17 cellular contexts compared by ENCODE assay signal in genomic region chr4:74100531-74100930, GRCh38. TPM values are rescaled to one million over a fixed set of nuclear protein-coding genes. Genes with fewer than 3 reads are reported as not detected.
A peak's percentile ranks its signal among the peaks of the same experiment; 100 is the strongest.
DNase-seq lines count a peak whose midpoint lies in the region; ATAC-seq and TF ChIP-seq lines count a peak whose summit lies in the region.
"Had no signal": no experiment of that assay in that cellular context is flagged by ENCODE, and none has a peak within 500 bp of the region (broad histone marks: within the 10 kb centered on the region; RNA-seq: fewer than 3 reads in every experiment).

No MANE protein-coding gene starts in this region.

- WGBS in heart right ventricle, 2 donors, result 91 to 96% methylated on average over 1 of the region's 1 CpG
- WGBS in hepatocyte (ENCODE audit: low lambda C conversion rate, missing lambda C conversion rate), result 23% methylated on average over 1 of the region's 1 CpG
- 92 to 97% methylated on average over 1 of the region's 1 CpG for WGBS in lower leg skin, 2 donors

- H3K4me2 ChIP-seq in hepatocyte, result peak overlapping the region; percentile 87
- H3K4me2 ChIP-seq: BLaER1 treated with 17β-estradiol and CSF1 and Interleukin-3, amounts not matched to agents 10 nM and 100 nM had no signal

- H3K4me3 ChIP-seq in heart right ventricle (no peak overlapping the region), hepatocyte (no peak overlapping the region), lower leg skin (ENCODE audit: low read depth, poor library complexity, severe bottlenecking) (no peak overlapping the region)
- H3K4me3 ChIP-seq: BLaER1 treated with 17β-estradiol and CSF1 and Interleukin-3, amounts not matched to agents 10 nM and 100 nM; HAP-1; psoas muscle had no signal

- DNase-seq in heart right ventricle, result no peak
- DNase-seq in Right ventricle myocardium superior, result no peak
- DNase-seq in NCI-H510A (lab: John Stamatoyannopoulos, UW), result peak; percentile 70
- peak; percentile 19 for DNase-seq in hepatocyte (ENCODE audit: low spot score)
- no peak for DNase-seq in NCI-H526 (lab: John Stamatoyannopoulos, UW)
- no peak for DNase-seq in lower leg skin (ENCODE audit: low spot score in 2 of 2)
- no peak for DNase-seq in SK-N-DZ (ENCODE audit: low spot score)
- DNase-seq: activated B cell treated with CpG ODN at 0.5 μM for 24 hours; activated CD8-positive, alpha-beta memory T cell treated with anti-CD3 and anti-CD28 coated beads, Interleukin-2, amount 50 U/mL, for 4 hours; kidney; NCI-H1105 treated with DMSO at 0.1 percent for 48 hours; NCI-H524 treated with DMSO at 0.1 percent for 48 hours; psoas muscle had no signal

- ATAC-seq in heart right ventricle, result no peak
- no peak for ATAC-seq in Right ventricle myocardium superior (ENCODE audit: poor library complexity)
- ATAC-seq in HG03442 (IDR thresholded peaks at IDR 0.05; ENCODE audit: unreplicated experiment), result no peak
- ATAC-seq: activated T-helper 17 cell treated with anti-CD3 and anti-CD28 coated beads, Interleukin-2, amount 50 U/mL, for 72 hours had no signal

- no peaks in the 10 kb centered on the region for H3K79me2 ChIP-seq in hepatocyte

- H3K9me2 ChIP-seq in hepatocyte (replicated peaks; ENCODE audit: insufficient read depth), result no peaks in the 10 kb centered on the region

- H2AFZ ChIP-seq in hepatocyte, result no peak overlapping the region

- H3K4me1 ChIP-seq in heart right ventricle (peaks cover 0 to 31% (median 17%) of the 10 kb centered on the region in 9 donors), hepatocyte (ENCODE audit: insufficient read depth) (peaks cover 25% of the 10 kb centered on the region)

- TF ChIP-seq CTCF in heart right ventricle (IDR thresholded peaks at IDR 0.05) (no peak), hepatocyte (IDR thresholded peaks at IDR 0.05; ENCODE audit: poor library complexity) (no peak), lower leg skin (IDR thresholded peaks at IDR 0.05) (no peak)

- H4K20me1 ChIP-seq in hepatocyte (ENCODE audit: insufficient read depth, poor library complexity, severe bottlenecking), result no peaks in the 10 kb centered on the region
- H4K20me1 ChIP-seq: BLaER1 treated with 17β-estradiol and CSF1 and Interleukin-3, amounts not matched to agents 10 nM and 100 nM had no signal

- TF ChIP-seq POLR2A in lower leg skin (IDR thresholded peaks at IDR 0.05), result no peak

- H3K9me3 ChIP-seq in heart right ventricle (no peaks in the 10 kb centered on the region), hepatocyte (ENCODE audit: low read depth) (no peaks in the 10 kb centered on the region)
- H3K9me3 ChIP-seq: HAP-1, psoas muscle had no signal

- H3K27me3 ChIP-seq in heart right ventricle (peaks cover 0 to 3% (median 0%) of the 10 kb centered on the region in 7 donors), hepatocyte (no peaks in the 10 kb centered on the region)
- H3K27me3 ChIP-seq: BLaER1 treated with 17β-estradiol and CSF1 and Interleukin-3, amounts not matched to agents 10 nM and 100 nM had no signal

- peak overlapping the region in 7 of 10 donors; percentile 11 to 93 (median 56) for H3K27ac ChIP-seq in heart right ventricle
- peak overlapping the region; percentile 97 for H3K27ac ChIP-seq in hepatocyte
- H3K27ac ChIP-seq: BLaER1 treated with 17β-estradiol and CSF1 and Interleukin-3, amounts not matched to agents 10 nM and 100 nM; psoas muscle had no signal

- intact Hi-C loops in heart right ventricle (cut with DNase I) (loop anchor here in 1 of 10 donors (10.0 kb wide), 1 partner anchor 66 kb away; the partner anchor contains the start of gene CXCL3), Right ventricle myocardium superior (cut with DNase I) (no loop called here), lower leg skin (cut with DNase I; ENCODE audit: low total_unique reads) (no loop called here)

- H3K36me3 ChIP-seq in heart right ventricle (no peaks in the 10 kb centered on the region), hepatocyte (replicated peaks; ENCODE audit: insufficient read depth, low read depth) (no peaks in the 10 kb centered on the region)
- H3K36me3 ChIP-seq: BLaER1 treated with 17β-estradiol and CSF1 and Interleukin-3, amounts not matched to agents 10 nM and 100 nM; HAP-1 had no signal

RNA-seq across cellular contexts. Expression of gene CXCL2, which starts 1.5 kb away (rescaled TPM):
- total RNA-seq in heart right ventricle (10 to 100 TPM in 7 of 10 donors, 1 to 10 TPM in 3; 8.1 to 37.2 (median 13.4) TPM), Right ventricle myocardium superior (7.4 TPM), hepatocyte (105 and 137 TPM in 2 replicates), lower leg skin (1 to 10 TPM; 1.9 to 6.9 (median 2.9) TPM)
- polyA plus RNA-seq in heart right ventricle (10 to 100 TPM in 1 of 2 donors, 1 to 10 TPM in 1; 7.7 to 28.5 TPM), hepatocyte (284 and 334 TPM in 2 replicates)
- polyA plus RNA-seq in SK-N-DZ (2014; cell fraction: cytosol; rRNA removed), result not detected in 2 replicates
- polyA plus RNA-seq in SK-N-DZ (2014; cell fraction: nucleus; rRNA removed), result not detected in 2 replicates

RNA-seq across cellular contexts. Expression of gene MTHFD2L, which starts 57.4 kb away (rescaled TPM):
- total RNA-seq in heart right ventricle, result 10 to 100 TPM in 8 of 10 donors, 1 to 10 TPM in 2; 8.1 to 19.3 (median 12.5) TPM
- 1 to 10 TPM; 5.7 to 9.7 TPM for polyA plus RNA-seq in heart right ventricle
- total RNA-seq in Right ventricle myocardium superior, result 9.1 TPM
- 29.4 and 32.0 TPM in 2 replicates for total RNA-seq in hepatocyte
- 20.0 and 26.3 TPM in 2 replicates for polyA plus RNA-seq in hepatocyte
- 10 to 100 TPM in 2 of 4 donors, 1 to 10 TPM in 2; 3.5 to 16.2 (median 10.9) TPM for total RNA-seq in lower leg skin
- polyA plus RNA-seq in SK-N-DZ (2014; cell fraction: cytosol; rRNA removed), result 25.6 and 26.3 TPM in 2 replicates
- polyA plus RNA-seq in SK-N-DZ (2014; cell fraction: nucleus; rRNA removed), result 26.5 and 33.4 TPM in 2 replicates

Comparison
In these comparisons a context has a peak if more than half of its experiments do, and no peak if none do; other contexts are left out.
1. DNase-seq: peak in NCI-H510A (single experiment) and hepatocyte (single experiment); none in heart right ventricle (0 of 2), Right ventricle myocardium superior (single experiment), NCI-H526 (0 of 2), lower leg skin (0 of 2) and SK-N-DZ (single experiment).